Comparison of ENCODE assay signal across 30 cellular contexts in genomic region chr3:135143474-135143873, GRCh38.
"Had no signal": no experiment of that assay in that cellular context is flagged by ENCODE, and none has a peak within 500 bp of the region (broad histone marks: within the 10 kb centered on the region; RNA-seq: fewer than 3 reads in every experiment).

No MANE protein-coding gene starts in this region.

- DNase-seq: activated CD4-positive, alpha-beta memory T cell treated with anti-CD3 and anti-CD28 coated beads for 36 hours; activated CD4-positive, alpha-beta T cell treated with anti-CD3 and anti-CD28 coated beads for 36 hours; activated CD4-positive, alpha-beta T cell treated with anti-CD3 and anti-CD28 coated beads, Interleukin-2, amount 10 ng/mL, durations not matched to agents 24 days and 14 days; activated CD4-positive, CD25-positive, alpha-beta regulatory T cell; activated CD4-positive, CD25-positive, alpha-beta regulatory T cell treated with anti-CD3 and anti-CD28 coated beads, Interleukin-2, amount 50 U/mL, for 72 hours; activated CD8-positive, alpha-beta memory T cell treated with anti-CD3 and anti-CD28 coated beads, Interleukin-2, amount 10 ng/mL, durations not matched to agents 7 days and 5 days; activated CD8-positive, alpha-beta memory T cell treated with anti-CD3 and anti-CD28 coated beads, Interleukin-2, amount 50 U/mL, for 4 hours; activated CD8-positive, alpha-beta T cell treated with anti-CD3 and anti-CD28 coated beads, Interleukin-2, amount 10 ng/mL, durations not matched to agents 7 days and 5 days; activated effector memory CD4-positive, alpha-beta T cell treated with anti-CD3 and anti-CD28 coated beads, Interleukin-2, amount 50 U/mL, for 16 hours; activated naive CD4-positive, alpha-beta T cell; activated naive CD4-positive, alpha-beta T cell treated with anti-CD3 and anti-CD28 coated beads, Interleukin-2, amount 10 ng/mL, durations not matched to agents 7 days and 5 days; activated naive CD8-positive, alpha-beta T cell treated with anti-CD3 and anti-CD28 coated beads, Interleukin-2, amount 10 ng/mL, durations not matched to agents 7 days and 5 days; activated T-cell treated with anti-CD3 and anti-CD28 coated beads, Interleukin-2, amount 50 U/mL, for 1 hour; activated T-cell treated with anti-CD3 and anti-CD28 coated beads, Interleukin-2, amount 50 U/mL, for 48 hours; central memory CD4-positive, alpha-beta T cell; cerebellar nuclear complex; colonic mucosa; effector CD8-positive, alpha-beta T cell; esophagus squamous epithelium; foreskin melanocyte; T-helper 2 cell had no signal

- ATAC-seq: activated CD4-positive, alpha-beta T cell treated with anti-CD3 and anti-CD28 coated beads for 36 hours; activated CD8-positive, alpha-beta memory T cell treated with anti-CD3 and anti-CD28 coated beads, Interleukin-2, amount 10 ng/mL, durations not matched to agents 7 days and 5 days; activated CD8-positive, alpha-beta T cell treated with anti-CD3 and anti-CD28 coated beads, Interleukin-2, amount 10 ng/mL, durations not matched to agents 7 days and 5 days; activated naive CD4-positive, alpha-beta T cell treated with anti-CD3 and anti-CD28 coated beads, Interleukin-2, amount 50 U/mL, for 72 hours; gastroesophageal sphincter had no signal

- H3K4me3 Mint-ChIP-seq: activated CD4-positive, alpha-beta memory T cell treated with anti-CD3 and anti-CD28 coated beads for 36 hours; activated CD4-positive, alpha-beta T cell treated with anti-CD3 and anti-CD28 coated beads for 36 hours; activated CD4-positive, alpha-beta T cell treated with anti-CD3 and anti-CD28 coated beads, Interleukin-2, amount 10 ng/mL, durations not matched to agents 24 days and 14 days; activated CD8-positive, alpha-beta memory T cell treated with anti-CD3 and anti-CD28 coated beads, Interleukin-2, amount 10 ng/mL, durations not matched to agents 7 days and 5 days; activated CD8-positive, alpha-beta T cell treated with anti-CD3 and anti-CD28 coated beads, Interleukin-2, amount 10 ng/mL, durations not matched to agents 7 days and 5 days; activated naive CD4-positive, alpha-beta T cell treated with anti-CD3 and anti-CD28 coated beads, Interleukin-2, amount 10 ng/mL, durations not matched to agents 7 days and 5 days; activated naive CD8-positive, alpha-beta T cell treated with anti-CD3 and anti-CD28 coated beads, Interleukin-2, amount 10 ng/mL, durations not matched to agents 7 days and 5 days; activated T-helper 1 cell treated with anti-CD3 and anti-CD28 coated beads, Interleukin-12 subunit alpha, Interleukin-12 subunit beta, Interleukin-2, Interleukin-4 antibody, amounts not matched to agents 30 ng/mL and 10 ng/mL and 1 ng/mL, durations not matched to agents 14 hours and 24 hours and 36 hours; brain had no signal

- H3K9me3 Mint-ChIP-seq: activated CD4-positive, alpha-beta memory T cell treated with anti-CD3 and anti-CD28 coated beads for 36 hours; activated CD4-positive, alpha-beta T cell treated with anti-CD3 and anti-CD28 coated beads, Interleukin-2, amount 10 ng/mL, durations not matched to agents 24 days and 14 days; activated naive CD4-positive, alpha-beta T cell treated with anti-CD3 and anti-CD28 coated beads, Interleukin-2, amount 10 ng/mL, durations not matched to agents 7 days and 5 days; activated naive CD8-positive, alpha-beta T cell treated with anti-CD3 and anti-CD28 coated beads, Interleukin-2, amount 10 ng/mL, durations not matched to agents 7 days and 5 days; activated T-helper 1 cell treated with anti-CD3 and anti-CD28 coated beads, Interleukin-12 subunit alpha, Interleukin-12 subunit beta, Interleukin-2, Interleukin-4 antibody, amounts not matched to agents 30 ng/mL and 10 ng/mL and 1 ng/mL, durations not matched to agents 14 hours and 24 hours and 36 hours; activated T-helper 2 cell treated with anti-CD3 and anti-CD28 coated beads, Interferon-gamma antibody, Interleukin-2, Interleukin-4, amounts not matched to agents 10 μg/mL and 5 μg/mL and 100 μg/mL, durations not matched to agents 14 hours and 24 hours and 36 hours; brain had no signal

- H3K4me1 ChIP-seq: ascending aorta, breast epithelium, colonic mucosa, esophagus squamous epithelium, gastroesophageal sphincter had no signal

- H3K9me3 ChIP-seq: ascending aorta, breast epithelium, colonic mucosa, esophagus squamous epithelium, gastroesophageal sphincter had no signal

- H3K36me3 ChIP-seq: ascending aorta, breast epithelium, cardiac muscle cell, colonic mucosa, esophagus squamous epithelium, gastroesophageal sphincter had no signal

- H3K27me3 Mint-ChIP-seq: activated CD4-positive, alpha-beta memory T cell treated with anti-CD3 and anti-CD28 coated beads for 36 hours; activated CD4-positive, alpha-beta T cell treated with anti-CD3 and anti-CD28 coated beads for 36 hours; activated CD4-positive, alpha-beta T cell treated with anti-CD3 and anti-CD28 coated beads, Interleukin-2, amount 10 ng/mL, durations not matched to agents 24 days and 14 days; activated naive CD4-positive, alpha-beta T cell treated with anti-CD3 and anti-CD28 coated beads, Interleukin-2, amount 10 ng/mL, durations not matched to agents 7 days and 5 days; activated naive CD8-positive, alpha-beta T cell treated with anti-CD3 and anti-CD28 coated beads, Interleukin-2, amount 10 ng/mL, durations not matched to agents 7 days and 5 days had no signal

- H3K27ac ChIP-seq: ascending aorta, breast epithelium, cardiac muscle cell, colonic mucosa, epithelial cell of prostate, esophagus squamous epithelium, gastroesophageal sphincter had no signal

- H3K4me3 ChIP-seq: ascending aorta, breast epithelium, cardiac muscle cell, colonic mucosa, esophagus squamous epithelium, gastroesophageal sphincter had no signal

- H3K4me1 Mint-ChIP-seq: activated CD4-positive, alpha-beta T cell treated with anti-CD3 and anti-CD28 coated beads for 36 hours; activated CD4-positive, alpha-beta T cell treated with anti-CD3 and anti-CD28 coated beads, Interleukin-2, amount 10 ng/mL, durations not matched to agents 24 days and 14 days; activated naive CD4-positive, alpha-beta T cell treated with anti-CD3 and anti-CD28 coated beads, Interleukin-2, amount 10 ng/mL, durations not matched to agents 7 days and 5 days; activated naive CD8-positive, alpha-beta T cell treated with anti-CD3 and anti-CD28 coated beads, Interleukin-2, amount 10 ng/mL, durations not matched to agents 7 days and 5 days had no signal

- H3K27ac Mint-ChIP-seq: activated CD4-positive, alpha-beta memory T cell treated with anti-CD3 and anti-CD28 coated beads for 36 hours; activated CD4-positive, alpha-beta T cell treated with anti-CD3 and anti-CD28 coated beads for 36 hours; activated CD4-positive, alpha-beta T cell treated with anti-CD3 and anti-CD28 coated beads, Interleukin-2, amount 10 ng/mL, durations not matched to agents 24 days and 14 days; activated CD8-positive, alpha-beta memory T cell treated with anti-CD3 and anti-CD28 coated beads, Interleukin-2, amount 10 ng/mL, durations not matched to agents 7 days and 5 days; activated CD8-positive, alpha-beta T cell treated with anti-CD3 and anti-CD28 coated beads, Interleukin-2, amount 10 ng/mL, durations not matched to agents 7 days and 5 days; activated naive CD4-positive, alpha-beta T cell treated with anti-CD3 and anti-CD28 coated beads, Interleukin-2, amount 10 ng/mL, durations not matched to agents 7 days and 5 days; activated naive CD4-positive, alpha-beta T cell treated with anti-CD3 and anti-CD28 coated beads, Interleukin-2, amount 50 U/mL, for 72 hours; activated naive CD8-positive, alpha-beta T cell treated with anti-CD3 and anti-CD28 coated beads, Interleukin-2, amount 10 ng/mL, durations not matched to agents 7 days and 5 days; activated T-helper 1 cell treated with anti-CD3 and anti-CD28 coated beads, Interleukin-12 subunit alpha, Interleukin-12 subunit beta, Interleukin-2, Interleukin-4 antibody, amounts not matched to agents 30 ng/mL and 10 ng/mL and 1 ng/mL, durations not matched to agents 14 hours and 24 hours and 36 hours; activated T-helper 2 cell treated with anti-CD3 and anti-CD28 coated beads, Interferon-gamma antibody, Interleukin-2, Interleukin-4, amounts not matched to agents 10 μg/mL and 5 μg/mL and 100 μg/mL, durations not matched to agents 14 hours and 24 hours and 36 hours had no signal

- H3K27me3 ChIP-seq: ascending aorta, breast epithelium, colonic mucosa, esophagus squamous epithelium, gastroesophageal sphincter had no signal
